ENCODE assay signal across 8 cellular contexts in the genomic region with DNA sequence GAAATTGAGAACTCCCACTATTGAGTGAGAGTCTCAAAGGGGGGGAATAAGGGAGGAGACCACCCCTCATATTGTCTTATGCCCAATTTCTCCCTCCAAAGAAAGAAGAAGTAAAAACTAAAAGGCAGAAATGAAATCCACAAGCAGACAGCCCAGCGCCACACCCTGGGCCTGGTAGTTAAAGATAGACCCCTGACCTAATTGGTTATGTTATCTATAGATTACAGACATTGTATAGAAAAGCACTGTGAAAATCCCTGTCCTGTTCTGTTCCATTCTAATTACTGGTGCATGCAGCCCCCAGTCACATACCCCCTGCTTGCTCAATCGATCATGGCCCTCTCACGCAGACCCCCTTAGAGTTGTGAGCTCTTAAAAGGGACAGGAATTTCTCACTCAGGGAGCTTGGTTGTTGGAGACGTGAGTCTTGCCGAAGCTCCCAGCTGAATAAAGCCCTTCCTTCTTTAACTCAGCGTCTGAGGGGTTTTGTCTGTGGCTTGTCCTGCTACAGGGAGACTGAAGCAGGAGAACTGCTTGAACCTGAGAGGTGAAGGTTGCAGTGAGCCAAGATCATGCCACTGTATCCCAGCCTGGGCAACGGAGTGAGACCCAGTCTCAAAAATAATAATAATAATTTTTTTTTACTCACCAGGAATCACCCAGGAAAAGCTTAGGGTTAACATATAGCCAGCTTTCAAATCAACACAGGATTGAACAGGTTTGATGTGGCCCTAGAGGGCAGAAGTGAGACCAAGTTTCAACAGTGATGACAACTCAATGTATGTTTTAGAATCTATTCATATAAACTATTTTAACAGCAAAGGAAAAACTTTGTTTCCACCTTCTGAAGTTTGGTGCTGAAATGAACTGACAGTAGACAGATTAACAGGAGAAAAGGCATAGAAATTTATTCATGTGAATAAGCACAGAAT.
DNase-seq lines count a peak whose midpoint lies in the region; ATAC-seq, FAIRE-seq and TF ChIP-seq lines count a peak whose summit lies in the region.
"Not testable (repeated sequence)": the region's sequence is repeated elsewhere in the genome, so short reads cannot be mapped to it uniquely, and the experiment has no call there.

No MANE protein-coding gene starts in this region.

- not testable (repeated sequence) for H3K27me3 Mint-ChIP-seq in memory B cell

- BruUV-seq in Panc1 (replicated peaks; lab: Mats Ljungman, UMichigan), result not testable (repeated sequence)

- TF ChIP-seq POLR2A in erythroblast (IDR thresholded peaks at IDR 0.05; ENCODE audit: low read length), result not testable (repeated sequence)

- H3K79me2 ChIP-seq in Loucy (ENCODE audit: insufficient read depth, low read length), result not testable (repeated sequence)

- H3K9me2 ChIP-seq in Loucy (replicated peaks; ENCODE audit: low read depth, low read length), result not testable (repeated sequence)

- not testable (repeated sequence) for H3F3A ChIP-seq in Loucy (ENCODE audit: low read depth)

- not testable (repeated sequence) for H3K9me3 ChIP-seq in Loucy (ENCODE audit: insufficient read depth, low read depth, low read length); Panc1 (ENCODE audit: control insufficient read depth, insufficient read depth, low read depth, low read length)

- not testable (repeated sequence) for H2AFZ ChIP-seq in Loucy (ENCODE audit: low read length)

- H3K9ac ChIP-seq in Loucy (ENCODE audit: low read depth, low read length, poor library complexity, severe bottlenecking), result not testable (repeated sequence)

- not testable (repeated sequence) for ATAC-seq in Panc1; memory B cell (ENCODE audit: low read depth)

- FAIRE-seq in D721Med (lab: Jason Lieb, UNC), result not testable (repeated sequence)

- CTCF ChIA-PET in Panc1 (lab: Charles Lee), result not testable (repeated sequence)

- H3K27ac Mint-ChIP-seq in memory B cell, result peak overlapping the region; percentile 8

- not testable (repeated sequence) for H3K36me3 Mint-ChIP-seq in memory B cell

- not testable (repeated sequence) for H3K27me3 ChIP-seq in Loucy (ENCODE audit: insufficient read depth, low read length, poor library complexity, severe bottlenecking); Panc1 (ENCODE audit: control insufficient read depth, insufficient read depth, low read length); brain microvascular endothelial cell (replicated peaks)

- not testable (repeated sequence) for H3K4me3 Mint-ChIP-seq in memory B cell

- peaks cover 10% of the 10 kb centered on the region for H3K4me1 Mint-ChIP-seq in memory B cell

- H3K4me1 ChIP-seq in Loucy (ENCODE audit: insufficient read depth, low read length, poor library complexity, severe bottlenecking); Panc1 (ENCODE audit: control insufficient read depth, insufficient read depth, low read length): not testable (repeated sequence)

- POLR2A ChIA-PET in Panc1 (lab: Charles Lee), result not testable (repeated sequence)

- not testable (repeated sequence) for H3K36me3 ChIP-seq in Loucy (ENCODE audit: insufficient read depth, low read length); Panc1 (ENCODE audit: control insufficient read depth, insufficient read depth, low read length); brain microvascular endothelial cell (replicated peaks)

- intact Hi-C loops in Panc1 (cut with micrococcal nuclease; ENCODE audit: unreplicated experiment), result not testable (repeated sequence)

- H3K27ac ChIP-seq in 22Rv1; Panc1 (ENCODE audit: low read length); brain microvascular endothelial cell: not testable (repeated sequence)

- H3K9me3 Mint-ChIP-seq in memory B cell, result not testable (repeated sequence)

- 0 out of 2 replicates have a peak, but pooled peaks have one; percentile 7 for TF ChIP-seq CTCF in 22Rv1 (IDR thresholded peaks at IDR 0.05)
- peak; percentile 1 for TF ChIP-seq CTCF in D721Med (IDR thresholded peaks at IDR 0.05; ENCODE audit: insufficient read depth, missing control alignments)
- 0 out of 2 replicates have a peak, but pooled peaks have one; percentile 4 for TF ChIP-seq CTCF in GM12875 (IDR thresholded peaks at IDR 0.05; ENCODE audit: borderline replicate concordance, insufficient read depth, low read depth, low read length)
- TF ChIP-seq CTCF in Loucy (conservative IDR thresholded peaks at IDR 0.05; ENCODE audit: low read length), result peak; percentile 51
- peak; percentile 23; the same call in 1 of the 2 replicates for TF ChIP-seq CTCF in Panc1 (IDR thresholded peaks at IDR 0.05)
- peak; percentile 39 for TF ChIP-seq CTCF in brain microvascular endothelial cell (IDR thresholded peaks at IDR 0.05; ENCODE audit: low read depth, low read length, missing control alignments)

- in situ Hi-C loops in Panc1 (cut with HindIII; ENCODE audit: low pct_unique_long_range_greater_than_20kb, low sequenced_read_pairs); brain microvascular endothelial cell (cut with HindIII; ENCODE audit: low pct_ligation_motif_present, low sequenced_read_pairs): not testable (repeated sequence)

- H3K4me2 ChIP-seq in Loucy (ENCODE audit: low read depth, low read length, poor library complexity, severe bottlenecking), result not testable (repeated sequence)

- not testable (repeated sequence) for H3K4me3 ChIP-seq in GM12875 (ENCODE audit: low read depth, low read length); Loucy (ENCODE audit: low read length, poor library complexity, severe bottlenecking); Panc1 (ENCODE audit: low read depth in 2 of 2, low read length in 2 of 2); brain microvascular endothelial cell (ENCODE audit: low read depth, low read length)

- H4K20me1 ChIP-seq in Loucy (ENCODE audit: insufficient read depth, low read length, poor library complexity, severe bottlenecking), result not testable (repeated sequence)

- not testable (repeated sequence) for DNase-seq in D721Med (ENCODE audit: insufficient read length, low spot score); Panc1 (ENCODE audit: low read depth, low spot score); brain microvascular endothelial cell; memory B cell (ENCODE audit: low spot score in 2 of 2)
- peak; percentile 41 to 57 for DNase-seq in erythroblast (lab: John Stamatoyannopoulos, UW)

Comparison
In these comparisons a context has a peak if more than half of its experiments do, and no peak if none do; other contexts are left out.
1. CTCF ChIP-seq: peak in every context shown above with its lines; median percentile 51 in Loucy; 39 in brain microvascular endothelial cell; 23 in Panc1; 7 in 22Rv1; 4 in GM12875; 1 in D721Med.